Comparison of ENCODE assay signal across 1 cellular context in the genomic region with DNA sequence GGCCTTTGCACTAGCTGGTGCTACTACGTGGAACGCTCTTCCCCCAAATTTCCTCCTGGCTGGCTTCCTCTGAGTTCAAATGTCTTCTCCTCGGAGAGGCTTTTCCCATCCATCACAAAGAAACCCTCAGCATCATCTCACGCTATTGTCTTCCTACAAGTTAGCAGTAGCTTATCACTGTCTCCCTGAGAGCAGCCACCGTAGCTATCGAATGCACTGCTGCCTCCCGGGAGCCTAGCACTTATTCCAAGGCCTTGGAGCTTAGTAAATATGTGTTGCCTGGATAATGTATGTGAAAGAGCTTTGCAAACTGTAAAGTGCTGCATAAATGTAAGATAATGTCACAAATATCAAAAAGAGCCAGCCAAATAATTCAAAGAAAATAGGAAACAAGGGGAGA.
TF ChIP-seq lines count a peak whose summit lies in the region.

No MANE protein-coding gene starts in this region.

TF ChIP-seq in SK-N-SH, 30 proteins besides CTCF, POLR2A, EP300 and RAD21 (continued from another document):
- TF ChIP-seq USF2 (IDR thresholded peaks at IDR 0.05; ENCODE audit: borderline replicate concordance, low read depth, low read length) (no peak), NFIC (IDR thresholded peaks at IDR 0.05; ENCODE audit: borderline replicate concordance) (no peak), SIN3A (IDR thresholded peaks at IDR 0.05; ENCODE audit: borderline replicate concordance, low read depth, low read length) (no peak), EZH2phosphoT487 (IDR thresholded peaks at IDR 0.05; ENCODE audit: borderline replicate concordance, low read depth) (no peak), CHD2 (IDR thresholded peaks at IDR 0.05; ENCODE audit: low read length, partially characterized antibody) (no peak), POLR2AphosphoS5 (IDR thresholded peaks at IDR 0.05; ENCODE audit: low read depth, low read length) (no peak), YY1 (IDR thresholded peaks at IDR 0.05; ENCODE audit: low read depth) (no peak)
- TF ChIP-seq, protein P1, sequence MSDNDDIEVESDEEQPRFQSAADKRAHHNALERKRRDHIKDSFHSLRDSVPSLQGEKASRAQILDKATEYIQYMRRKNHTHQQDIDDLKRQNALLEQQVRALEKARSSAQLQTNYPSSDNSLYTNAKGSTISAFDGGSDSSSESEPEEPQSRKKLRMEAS (IDR thresholded peaks at IDR 0.05; ENCODE audit: low read depth) = no peak
- TF ChIP-seq, protein P2, sequence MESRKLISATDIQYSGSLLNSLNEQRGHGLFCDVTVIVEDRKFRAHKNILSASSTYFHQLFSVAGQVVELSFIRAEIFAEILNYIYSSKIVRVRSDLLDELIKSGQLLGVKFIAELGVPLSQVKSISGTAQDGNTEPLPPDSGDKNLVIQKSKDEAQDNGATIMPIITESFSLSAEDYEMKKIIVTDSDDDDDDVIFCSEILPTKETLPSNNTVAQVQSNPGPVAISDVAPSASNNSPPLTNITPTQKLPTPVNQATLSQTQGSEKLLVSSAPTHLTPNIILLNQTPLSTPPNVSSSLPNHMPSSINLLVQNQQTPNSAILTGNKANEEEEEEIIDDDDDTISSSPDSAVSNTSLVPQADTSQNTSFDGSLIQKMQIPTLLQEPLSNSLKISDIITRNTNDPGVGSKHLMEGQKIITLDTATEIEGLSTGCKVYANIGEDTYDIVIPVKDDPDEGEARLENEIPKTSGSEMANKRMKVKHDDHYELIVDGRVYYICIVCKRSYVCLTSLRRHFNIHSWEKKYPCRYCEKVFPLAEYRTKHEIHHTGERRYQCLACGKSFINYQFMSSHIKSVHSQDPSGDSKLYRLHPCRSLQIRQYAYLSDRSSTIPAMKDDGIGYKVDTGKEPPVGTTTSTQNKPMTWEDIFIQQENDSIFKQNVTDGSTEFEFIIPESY (IDR thresholded peaks at IDR 0.05; ENCODE audit: borderline replicate concordance, low read depth) = no peak
